Comparison of ENCODE assay signal across 9 cellular contexts in genomic region chr10:124722812-124723783, GRCh38. TPM values are rescaled to one million over a fixed set of nuclear protein-coding genes. Genes with fewer than 3 reads are reported as not detected.
DNase-seq lines count a peak whose midpoint lies in the region; ATAC-seq, FAIRE-seq and TF ChIP-seq lines count a peak whose summit lies in the region.
"Had no signal": no experiment of that assay in that cellular context is flagged by ENCODE, and none has a peak within 500 bp of the region (broad histone marks: within the 10 kb centered on the region; RNA-seq: fewer than 3 reads in every experiment).

No MANE protein-coding gene starts in this region.

- in situ Hi-C loops in IMR-90 (cut with MboI; ENCODE audit: low sequenced_read_pairs), result no loop called here

- H3K79me1 ChIP-seq in IMR-90 (ENCODE audit: low read depth in 1 of 2, low read length in 2 of 2), result peaks cover 8 to 15% of the 10 kb centered on the region in 2 experiments; a peak in 2 of 4 replicates

- peaks cover 3% of the 10 kb centered on the region; the same call in 1 of the 2 replicates for H3K9me1 ChIP-seq in IMR-90 (ENCODE audit: insufficient read depth, low read length)

- H4K20me1 ChIP-seq in IMR-90 (ENCODE audit: insufficient read depth, low read length), result peaks cover 6% of the 10 kb centered on the region

- BruUV-seq in IMR-90 (replicated peaks; lab: Mats Ljungman, UMichigan), result no TSS peak

- H4K91ac ChIP-seq in IMR-90 (ENCODE audit: insufficient read depth, low read depth, low read length), result no peak overlapping the region

- H4K8ac ChIP-seq in IMR-90 (ENCODE audit: low read depth in 2 of 2, low read length in 2 of 2), result no peak overlapping the region

- dilution Hi-C loops in IMR-90 (cut with HindIII; ENCODE audit: low sequenced_read_pairs, unreplicated experiment), result no loop called here

- no peak overlapping the region for H3K18ac ChIP-seq in IMR-90 (ENCODE audit: low read depth, low read length)

- H3K4me3 ChIP-seq in IMR-90 (ENCODE audit: insufficient read depth, low read depth, low read length) (no peak overlapping the region), kidney (ENCODE audit: low read length in 2 of 2) (no peak overlapping the region)

- no peak overlapping the region for H3K9ac ChIP-seq in IMR-90 (ENCODE audit: low read depth, low read length)
- peak overlapping the region; percentile 6 to 31 for H3K9ac ChIP-seq in kidney (ENCODE audit: low read length in 2 of 2)

- FAIRE-seq in kidney (lab: Jason Lieb, UNC), result no peak
- FAIRE-seq: H1 had no signal

- H2AK9ac ChIP-seq in IMR-90 (replicated peaks; ENCODE audit: low read depth, low read length, poor library complexity), result peak overlapping the region; percentile 42

- no peak overlapping the region for H3K4ac ChIP-seq in IMR-90 (ENCODE audit: low read depth, low read length)

- ATAC-seq in GM21515 (IDR thresholded peaks at IDR 0.05; ENCODE audit: unreplicated experiment) (peak; percentile 68), IMR-90 (ENCODE audit: low read depth) (peak; percentile 35)

- H3K4me2 ChIP-seq in IMR-90 (ENCODE audit: low read depth, low read length), result no peak overlapping the region

- DNase-seq in GF-D8 (lab: John Stamatoyannopoulos, UW) (peak; percentile 11), IMR-90 (no peak), activated gamma-delta T cell (lab: John Stamatoyannopoulos, UW) (peak; percentile 21), kidney (peak; percentile 80), NCI-H128 (lab: John Stamatoyannopoulos, UW; ENCODE audit: unreplicated experiment) (no peak), NCI-H2029 (lab: John Stamatoyannopoulos, UW) (no peak)
- peak in 4 of 6 experiments; percentile 17 to 47 (median 25) for DNase-seq in stimulated activated naive CD4-positive, alpha-beta T cell (lab: John Stamatoyannopoulos, UW)

- H2BK15ac ChIP-seq in IMR-90 (ENCODE audit: low read depth, low read length), result no peak overlapping the region

- H2AK5ac ChIP-seq in IMR-90 (ENCODE audit: low read depth, low read length), result no peak overlapping the region

- TF ChIP-seq CTCF in IMR-90 (conservative IDR thresholded peaks at IDR 0.05; ENCODE audit: low read depth, low read length), result no peak
- TF ChIP-seq CTCF in kidney (IDR thresholded peaks at IDR 0.05; ENCODE audit: borderline replicate concordance, extremely low read depth, insufficient read depth), result no peak

- intact Hi-C loops in IMR-90 (cut with micrococcal nuclease), result no loop called here
- intact Hi-C loops in kidney (cut with DNase I), result no loop called here

- H2BK5ac ChIP-seq in IMR-90 (ENCODE audit: low read depth, low read length, poor library complexity, severe bottlenecking), result no peak overlapping the region

- H4K5ac ChIP-seq in IMR-90 (ENCODE audit: low read depth, low read length), result no peak overlapping the region

- CTCF ChIA-PET in IMR-90 (lab: Yijun Ruan, JAX), result no interaction called here

- no peak for TF ChIP-seq POLR2A in IMR-90 (IDR thresholded peaks at IDR 0.05; ENCODE audit: low read depth, low read length)

- H2BK120ac ChIP-seq in IMR-90 (ENCODE audit: low read depth, low read length), result no peak overlapping the region

- H2BK20ac ChIP-seq in IMR-90 (ENCODE audit: low read depth, low read length), result no peak overlapping the region

- WGBS in IMR-90 (ENCODE audit: extremely low coverage in 2 of 2, insufficient read length in 1 of 2), 2 experiments, result no CpG with 5 or more reads among the region's 7 CpGs

- H3K36me3 ChIP-seq in IMR-90 (ENCODE audit: control insufficient read depth, insufficient read depth, low read length) (peaks cover 2% of the 10 kb centered on the region; the same call in 1 of the 2 replicates), kidney (ENCODE audit: control insufficient read depth in 1 of 2, insufficient read depth in 2 of 2, low read length in 2 of 2) (no peaks in the 10 kb centered on the region)

- no peaks in the 10 kb centered on the region for H3K27me3 ChIP-seq in IMR-90 (ENCODE audit: control insufficient read depth, insufficient read depth, low read length)

- no peak overlapping the region for H2AFZ ChIP-seq in IMR-90 (replicated peaks; ENCODE audit: low read length, poor library complexity)

- POLR2A ChIA-PET in IMR-90 (lab: Charles Lee; ENCODE audit: unreplicated experiment), result no interaction called here

- no peak overlapping the region for H3K14ac ChIP-seq in IMR-90 (replicated peaks; ENCODE audit: low read depth, low read length)

- no peak overlapping the region for H3K23ac ChIP-seq in IMR-90 (ENCODE audit: low read depth, low read length)

- H3K56ac ChIP-seq in IMR-90 (ENCODE audit: extremely low read depth, insufficient read depth, low read length), result no peak overlapping the region

- peaks cover 4% of the 10 kb centered on the region; the same call in 1 of the 2 replicates for H3K4me1 ChIP-seq in IMR-90 (ENCODE audit: control insufficient read depth, insufficient read depth, low read length)
- peaks cover 62 to 65% of the 10 kb centered on the region in 2 donors for H3K4me1 ChIP-seq in kidney (ENCODE audit: control insufficient read depth in 1 of 2, insufficient read depth in 1 of 2, low read depth in 1 of 2, low read length in 2 of 2)

- no peak overlapping the region for H3K27ac ChIP-seq in IMR-90 (ENCODE audit: insufficient read depth, low read length)
- peak overlapping the region; percentile 43 to 73 for H3K27ac ChIP-seq in kidney (ENCODE audit: low read depth in 2 of 2, low read length in 2 of 2)

- H3K9me3 ChIP-seq in IMR-90 (ENCODE audit: control insufficient read depth, insufficient read depth, low read length), result no peaks in the 10 kb centered on the region
- H3K9me3 ChIP-seq in kidney (ENCODE audit: control insufficient read depth in 1 of 2, low read length in 2 of 2), result no peaks in the 10 kb centered on the region

- TF ChIP-seq RAD21 in IMR-90 (IDR thresholded peaks at IDR 0.05; ENCODE audit: low read length), result no peak

TF ChIP-seq in IMR-90, 13 proteins besides CTCF, POLR2A, EP300 and RAD21:
- TF ChIP-seq MAZ (IDR thresholded peaks at IDR 0.05; ENCODE audit: borderline replicate concordance, low read depth, low read length), result no peak
- TF ChIP-seq MXI1 (IDR thresholded peaks at IDR 0.05; ENCODE audit: borderline replicate concordance, low read depth, low read length), result no peak
- TF ChIP-seq, protein P1, sequence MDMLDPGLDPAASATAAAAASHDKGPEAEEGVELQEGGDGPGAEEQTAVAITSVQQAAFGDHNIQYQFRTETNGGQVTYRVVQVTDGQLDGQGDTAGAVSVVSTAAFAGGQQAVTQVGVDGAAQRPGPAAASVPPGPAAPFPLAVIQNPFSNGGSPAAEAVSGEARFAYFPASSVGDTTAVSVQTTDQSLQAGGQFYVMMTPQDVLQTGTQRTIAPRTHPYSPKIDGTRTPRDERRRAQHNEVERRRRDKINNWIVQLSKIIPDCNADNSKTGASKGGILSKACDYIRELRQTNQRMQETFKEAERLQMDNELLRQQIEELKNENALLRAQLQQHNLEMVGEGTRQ (IDR thresholded peaks at IDR 0.05; ENCODE audit: low read depth, low read length), result no peak
- TF ChIP-seq, protein P2, sequence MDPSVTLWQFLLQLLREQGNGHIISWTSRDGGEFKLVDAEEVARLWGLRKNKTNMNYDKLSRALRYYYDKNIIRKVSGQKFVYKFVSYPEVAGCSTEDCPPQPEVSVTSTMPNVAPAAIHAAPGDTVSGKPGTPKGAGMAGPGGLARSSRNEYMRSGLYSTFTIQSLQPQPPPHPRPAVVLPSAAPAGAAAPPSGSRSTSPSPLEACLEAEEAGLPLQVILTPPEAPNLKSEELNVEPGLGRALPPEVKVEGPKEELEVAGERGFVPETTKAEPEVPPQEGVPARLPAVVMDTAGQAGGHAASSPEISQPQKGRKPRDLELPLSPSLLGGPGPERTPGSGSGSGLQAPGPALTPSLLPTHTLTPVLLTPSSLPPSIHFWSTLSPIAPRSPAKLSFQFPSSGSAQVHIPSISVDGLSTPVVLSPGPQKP (IDR thresholded peaks at IDR 0.05; ENCODE audit: borderline replicate concordance, low read depth, low read length), result no peak
- no peak for TF ChIP-seq FOS (IDR thresholded peaks at IDR 0.05; ENCODE audit: low read depth, low read length)
- no peak for TF ChIP-seq BHLHE40 (IDR thresholded peaks at IDR 0.05; ENCODE audit: low read depth, low read length)
- TF ChIP-seq RCOR1 (IDR thresholded peaks at IDR 0.05; ENCODE audit: insufficient replicate concordance, low read length), result no peak
- no peak for TF ChIP-seq SMC3 (IDR thresholded peaks at IDR 0.05; ENCODE audit: low read depth, low read length)
- TF ChIP-seq RFX5 (IDR thresholded peaks at IDR 0.05; ENCODE audit: low read depth, low read length), result no peak
- TF ChIP-seq MAFK (IDR thresholded peaks at IDR 0.05; ENCODE audit: low read depth, low read length), result no peak
- TF ChIP-seq CHD1 (IDR thresholded peaks at IDR 0.05; ENCODE audit: low read depth, low read length), result no peak
- TF ChIP-seq CEBPB (IDR thresholded peaks at IDR 0.05; ENCODE audit: low read depth, low read length), result no peak
- TF ChIP-seq NFE2L2 (IDR thresholded peaks at IDR 0.05; ENCODE audit: low read depth, low read length), result no peak

RNA-seq across cellular contexts. Expression of gene FAM53B, which starts 21.1 kb away (rescaled TPM):
- total RNA-seq in IMR-90 (2012; rRNA removed), result 5.3 and 5.7 TPM in 2 replicates
- polyA plus RNA-seq in IMR-90 (2012; rRNA removed), result 3.8 and 5.0 TPM in 2 replicates
- polyA plus RNA-seq in IMR-90 (2012; cell fraction: cytosol; rRNA removed), result 2.5 and 4.1 TPM in 2 replicates
- 7.0 and 12.4 TPM in 2 replicates for polyA plus RNA-seq in IMR-90 (2012; cell fraction: nucleus; rRNA removed; ENCODE audit: low replicate concordance)
- total RNA-seq in kidney, result 30.0 TPM
- polyA plus RNA-seq in kidney (ENCODE audit: insufficient read depth, low read depth, low replicate concordance), result 11.8 TPM

Comparison
In these comparisons a context has a peak if more than half of its experiments do, and no peak if none do; other contexts are left out.
1. DNase-seq: peak in GF-D8 (single experiment), activated gamma-delta T cell (single experiment), kidney (single experiment) and stimulated activated naive CD4-positive, alpha-beta T cell (4 of 6); none in IMR-90 (single experiment), NCI-H128 (single experiment) and NCI-H2029 (single experiment).